30 cellular contexts compared by ENCODE assay signal in genomic region chr2:222136106-222136630, GRCh38.
"Had no signal": no experiment of that assay in that cellular context is flagged by ENCODE, and none has a peak within 500 bp of the region (broad histone marks: within the 10 kb centered on the region; RNA-seq: fewer than 3 reads in every experiment).

No MANE protein-coding gene starts in this region.

- H3K9me3 Mint-ChIP-seq: activated CD4-positive, alpha-beta T cell treated with anti-CD3 and anti-CD28 coated beads, Interleukin-2, amount 10 ng/mL, durations not matched to agents 24 days and 14 days; activated naive CD8-positive, alpha-beta T cell treated with anti-CD3 and anti-CD28 coated beads, Interleukin-2, amount 10 ng/mL, durations not matched to agents 7 days and 5 days; activated T-helper 2 cell treated with anti-CD3 and anti-CD28 coated beads, Interferon-gamma antibody, Interleukin-2, Interleukin-4, amounts not matched to agents 10 μg/mL and 5 μg/mL and 100 μg/mL, durations not matched to agents 14 hours and 24 hours and 36 hours had no signal

- H3K9me3 ChIP-seq: adrenal gland, body of pancreas, MG63, Peyer's patch had no signal

- DNase-seq: activated CD4-positive, alpha-beta T cell treated with anti-CD3 and anti-CD28 coated beads, Interleukin-2, amount 10 ng/mL, durations not matched to agents 24 days and 14 days; activated CD4-positive, alpha-beta T cell treated with anti-CD3 and anti-CD28 coated beads, Interleukin-2, amount 50 U/mL, for 48 hours; activated CD8-positive, alpha-beta T cell treated with anti-CD3 and anti-CD28 coated beads, Interleukin-2, amount 10 ng/mL, durations not matched to agents 7 days and 5 days; activated gamma-delta T cell; activated naive CD4-positive, alpha-beta T cell treated with Interleukin-2 at 50 U/mL for 16 hours; activated naive CD8-positive, alpha-beta T cell treated with anti-CD3 and anti-CD28 coated beads, Interleukin-2, amount 10 ng/mL, durations not matched to agents 7 days and 5 days; activated T-cell treated with anti-CD3 and anti-CD28 coated beads, Interleukin-2, amount 50 U/mL, for 24 hours; adrenal gland; body of pancreas; caudate nucleus; Kasumi-1; KG1; MG63; NCI-H1048; NCI-H1105 treated with DMSO at 0.1 percent for 48 hours; NCI-H1436; NCI-H1694; NCI-H1930; NCI-H2081 treated with DMSO at 0.1 percent for 48 hours; NCI-H345; NCI-H524 treated with DMSO at 0.1 percent for 48 hours; PC-3; Peyer's patch; SIG-M5; T1000 had no signal

- H3K4me1 ChIP-seq: adrenal gland, body of pancreas, Peyer's patch had no signal

- H3K27ac ChIP-seq: adrenal gland, body of pancreas, Peyer's patch, RWPE1, SK-N-MC had no signal

- H3K27ac Mint-ChIP-seq: activated CD4-positive, alpha-beta T cell treated with anti-CD3 and anti-CD28 coated beads, Interleukin-2, amount 10 ng/mL, durations not matched to agents 24 days and 14 days; activated CD8-positive, alpha-beta T cell treated with anti-CD3 and anti-CD28 coated beads, Interleukin-2, amount 10 ng/mL, durations not matched to agents 7 days and 5 days; activated naive CD4-positive, alpha-beta T cell treated with anti-CD3 and anti-CD28 coated beads, Interleukin-2, amount 50 U/mL, for 24 hours; activated naive CD8-positive, alpha-beta T cell treated with anti-CD3 and anti-CD28 coated beads, Interleukin-2, amount 10 ng/mL, durations not matched to agents 7 days and 5 days; activated T-cell treated with anti-CD3 and anti-CD28 coated beads, Interleukin-2, amount 50 U/mL, for 24 hours; activated T-helper 2 cell treated with anti-CD3 and anti-CD28 coated beads, Interferon-gamma antibody, Interleukin-2, Interleukin-4, amounts not matched to agents 10 μg/mL and 5 μg/mL and 100 μg/mL, durations not matched to agents 14 hours and 24 hours and 36 hours had no signal

- H3K4me1 Mint-ChIP-seq: activated CD4-positive, alpha-beta T cell treated with anti-CD3 and anti-CD28 coated beads, Interleukin-2, amount 10 ng/mL, durations not matched to agents 24 days and 14 days; activated naive CD4-positive, alpha-beta T cell treated with anti-CD3 and anti-CD28 coated beads, Interleukin-2, amount 50 U/mL, for 24 hours; activated naive CD8-positive, alpha-beta T cell treated with anti-CD3 and anti-CD28 coated beads, Interleukin-2, amount 10 ng/mL, durations not matched to agents 7 days and 5 days had no signal

- H3K4me3 Mint-ChIP-seq: activated CD4-positive, alpha-beta T cell treated with anti-CD3 and anti-CD28 coated beads, Interleukin-2, amount 10 ng/mL, durations not matched to agents 24 days and 14 days; activated CD8-positive, alpha-beta T cell treated with anti-CD3 and anti-CD28 coated beads, Interleukin-2, amount 10 ng/mL, durations not matched to agents 7 days and 5 days; activated naive CD4-positive, alpha-beta T cell treated with anti-CD3 and anti-CD28 coated beads, Interleukin-2, amount 50 U/mL, for 24 hours; activated naive CD8-positive, alpha-beta T cell treated with anti-CD3 and anti-CD28 coated beads, Interleukin-2, amount 10 ng/mL, durations not matched to agents 7 days and 5 days; activated T-cell treated with anti-CD3 and anti-CD28 coated beads, Interleukin-2, amount 50 U/mL, for 24 hours had no signal

- H3K27me3 ChIP-seq: adrenal gland, body of pancreas, Peyer's patch had no signal

- H3K36me3 Mint-ChIP-seq: activated naive CD4-positive, alpha-beta T cell treated with anti-CD3 and anti-CD28 coated beads, Interleukin-2, amount 50 U/mL, for 24 hours; activated naive CD8-positive, alpha-beta T cell treated with anti-CD3 and anti-CD28 coated beads, Interleukin-2, amount 10 ng/mL, durations not matched to agents 7 days and 5 days had no signal

- ATAC-seq: activated CD8-positive, alpha-beta T cell treated with anti-CD3 and anti-CD28 coated beads, Interleukin-2, amount 10 ng/mL, durations not matched to agents 7 days and 5 days; body of pancreas; PC-3; Right ventricle myocardium inferior had no signal

- H3K4me3 ChIP-seq: adrenal gland, body of pancreas, MG63, Peyer's patch, SK-N-MC had no signal

- H3K27me3 Mint-ChIP-seq: activated CD4-positive, alpha-beta T cell treated with anti-CD3 and anti-CD28 coated beads, Interleukin-2, amount 10 ng/mL, durations not matched to agents 24 days and 14 days; activated naive CD4-positive, alpha-beta T cell treated with anti-CD3 and anti-CD28 coated beads, Interleukin-2, amount 50 U/mL, for 24 hours; activated naive CD8-positive, alpha-beta T cell treated with anti-CD3 and anti-CD28 coated beads, Interleukin-2, amount 10 ng/mL, durations not matched to agents 7 days and 5 days; activated T-cell treated with anti-CD3 and anti-CD28 coated beads, Interleukin-2, amount 50 U/mL, for 24 hours had no signal

- H3K36me3 ChIP-seq: adrenal gland, MG63, Peyer's patch had no signal
